ENCODE assay signal across 30 cellular contexts in genomic region chr13:71417205-71417604, GRCh38.
DNase-seq lines count a peak whose midpoint lies in the region; ATAC-seq and TF ChIP-seq lines count a peak whose summit lies in the region.
"Had no signal": no experiment of that assay in that cellular context is flagged by ENCODE, and none has a peak within 500 bp of the region (broad histone marks: within the 10 kb centered on the region; RNA-seq: fewer than 3 reads in every experiment).

No MANE protein-coding gene starts in this region.

- H3K18ac ChIP-seq in mesendoderm (ENCODE audit: low read length), result no peak overlapping the region

- H4K8ac ChIP-seq in mesendoderm (ENCODE audit: low read depth, low read length), result no peak overlapping the region

- no peaks in the 10 kb centered on the region for H3K79me2 ChIP-seq in PC-3 (ENCODE audit: low read length)
- no peaks in the 10 kb centered on the region for H3K79me2 ChIP-seq in mesendoderm (ENCODE audit: control insufficient read depth, insufficient read depth, low read length)

- no peaks in the 10 kb centered on the region for H3K79me1 ChIP-seq in mesendoderm (ENCODE audit: low read length)

- H3K4ac ChIP-seq in mesendoderm (ENCODE audit: low read depth, low read length), result no peak overlapping the region

- TF ChIP-seq CTCF in PC-3 (conservative IDR thresholded peaks at IDR 0.05; ENCODE audit: low read depth, low read length) (no peak), choroid plexus epithelial cell (conservative IDR thresholded peaks at IDR 0.05; ENCODE audit: low read depth, low read length) (no peak), chondrocyte (IDR thresholded peaks at IDR 0.05) (no peak)

- H3K9me3 ChIP-seq in PC-3 (ENCODE audit: low read length) (no peaks in the 10 kb centered on the region), right cardiac atrium (ENCODE audit: control insufficient read depth, low read length) (no peaks in the 10 kb centered on the region)
- H3K9me3 ChIP-seq: right lobe of liver had no signal

- POLR2A ChIA-PET in PC-3 (lab: Charles Lee; ENCODE audit: unreplicated experiment), result no interaction called here

- H3K27ac ChIP-seq in PC-3 (ENCODE audit: low read length) (no peak overlapping the region), mesendoderm (ENCODE audit: low read depth, low read length) (no peak overlapping the region), right cardiac atrium (ENCODE audit: low read length) (no peak overlapping the region)
- H3K27ac ChIP-seq: brain microvascular endothelial cell, coronary artery, left lung, PC-9, right lobe of liver had no signal

- H3K36me3 ChIP-seq in PC-3 (ENCODE audit: low read depth, low read length) (no peaks in the 10 kb centered on the region), mesendoderm (ENCODE audit: control insufficient read depth, insufficient read depth, low read length) (no peaks in the 10 kb centered on the region)
- H3K36me3 ChIP-seq: brain microvascular endothelial cell, left lung, right lobe of liver had no signal

- no peak overlapping the region for H2AK5ac ChIP-seq in mesendoderm (ENCODE audit: low read length)

- no peaks in the 10 kb centered on the region for H3K27me3 ChIP-seq in PC-3 (ENCODE audit: low read length)
- no peaks in the 10 kb centered on the region for H3K27me3 ChIP-seq in mesendoderm (ENCODE audit: insufficient read depth, low read length, poor library complexity)
- no peaks in the 10 kb centered on the region for H3K27me3 ChIP-seq in right cardiac atrium (ENCODE audit: control insufficient read depth, insufficient read depth)
- H3K27me3 ChIP-seq: brain microvascular endothelial cell, left lung, right lobe of liver had no signal

- no peak overlapping the region for H3K4me2 ChIP-seq in PC-3 (ENCODE audit: low read length)
- H3K4me2 ChIP-seq in mesendoderm (ENCODE audit: low read length), result no peak overlapping the region
- H3K4me2 ChIP-seq: PC-9 had no signal

- no peak overlapping the region for H3K56ac ChIP-seq in mesendoderm (ENCODE audit: low read length)

- intact Hi-C loops in PC-3 (cut with micrococcal nuclease) (no loop called here), right cardiac atrium (cut with DNase I) (no loop called here)

- H3K4me3 ChIP-seq in PC-3 (ENCODE audit: low read length) (no peak overlapping the region), choroid plexus epithelial cell (ENCODE audit: low read depth, low read length) (no peak overlapping the region), mesendoderm (ENCODE audit: low read length) (no peak overlapping the region), right cardiac atrium (ENCODE audit: low read length) (no peak overlapping the region)
- H3K4me3 ChIP-seq: coronary artery, K562, left lung, PC-9, right lobe of liver had no signal

- no peaks in the 10 kb centered on the region for H4K20me1 ChIP-seq in PC-3 (ENCODE audit: low read length)

- BruUV-seq in PC-3 (replicated peaks; lab: Mats Ljungman, UMichigan), result no TSS peak

- no peak overlapping the region for H4K5ac ChIP-seq in mesendoderm (ENCODE audit: low read length)

- H3K4me1 Mint-ChIP-seq in chondrocyte (ENCODE audit: low read depth), result peaks cover 6% of the 10 kb centered on the region
- H3K4me1 Mint-ChIP-seq: activated CD4-positive, alpha-beta T cell treated with anti-CD3 and anti-CD28 coated beads, Interleukin-2, amount 10 ng/mL, durations not matched to agents 7 days and 5 days; activated naive CD8-positive, alpha-beta T cell treated with anti-CD3 and anti-CD28 coated beads, Interleukin-2, amount 50 U/mL, for 24 hours; nephron; stimulated activated naive B cell treated with anti-CD40 and anti-IgM and Interleukin-4, amounts not matched to agents 10 μg/mL and 1 μg/mL and 100 μg/mL, for 72 hours; WTC11 had no signal

- CTCF ChIA-PET in PC-3 (lab: Charles Lee), result no interaction called here

- no peaks in the 10 kb centered on the region for H3K9me2 ChIP-seq in PC-3 (replicated peaks; ENCODE audit: low read length)

- no peak overlapping the region for H3K27ac Mint-ChIP-seq in chondrocyte (ENCODE audit: unreplicated experiment)
- H3K27ac Mint-ChIP-seq: activated CD4-positive, alpha-beta T cell treated with anti-CD3 and anti-CD28 coated beads, Interleukin-2, amount 10 ng/mL, durations not matched to agents 7 days and 5 days; activated naive CD8-positive, alpha-beta T cell treated with anti-CD3 and anti-CD28 coated beads, Interleukin-2, amount 50 U/mL, for 24 hours; CD4-positive, alpha-beta T cell; nephron; stimulated activated naive B cell treated with anti-CD40 and anti-IgM and Interleukin-4, amounts not matched to agents 10 μg/mL and 1 μg/mL and 100 μg/mL, for 72 hours; WTC11 had no signal

- H2BK15ac ChIP-seq in mesendoderm (replicated peaks; ENCODE audit: low read depth), result no peak overlapping the region

- peaks cover 41% of the 10 kb centered on the region for H3K9me3 Mint-ChIP-seq in chondrocyte (ENCODE audit: low read depth)
- H3K9me3 Mint-ChIP-seq: activated CD4-positive, alpha-beta T cell treated with anti-CD3 and anti-CD28 coated beads, Interleukin-2, amount 10 ng/mL, durations not matched to agents 7 days and 5 days had no signal

- ATAC-seq in PC-3, result no peak
- no peak for ATAC-seq in right cardiac atrium
- ATAC-seq: activated naive CD8-positive, alpha-beta T cell treated with anti-CD3 and anti-CD28 coated beads, Interleukin-2, amount 50 U/mL, for 24 hours; activated T-cell treated with anti-CD3 and anti-CD28 coated beads, Interleukin-2, amount 50 U/mL, for 4 hours; esophagus mucosa; K562; left lung; right lobe of liver; stimulated activated naive B cell treated with anti-CD40 and anti-IgM and Interleukin-4, amounts not matched to agents 10 μg/mL and 1 μg/mL and 100 μg/mL, for 72 hours; WTC11 had no signal

- peak; percentile 45 for DNase-seq in A172 (ENCODE audit: low spot score)
- DNase-seq in PC-3, result peak; percentile 20
- DNase-seq in choroid plexus epithelial cell (ENCODE audit: low read depth), result peak; percentile 61
- peak; percentile 40 for DNase-seq in mesendoderm
- no peak for DNase-seq in chondrocyte (ENCODE audit: low spot score)
- no peak for DNase-seq in hippocampal formation (lab: John Stamatoyannopoulos, UW)
- DNase-seq in DMS153 treated with DMSO at 0.1 percent for 48 hours (lab: John Stamatoyannopoulos, UW; ENCODE audit: unreplicated experiment), result no peak
- no peak for DNase-seq in right cardiac atrium
- DNase-seq: activated CD4-positive, alpha-beta T cell treated with anti-CD3 and anti-CD28 coated beads, Interleukin-2, amount 10 ng/mL, durations not matched to agents 7 days and 5 days; activated naive CD8-positive, alpha-beta T cell treated with anti-CD3 and anti-CD28 coated beads, Interleukin-2, amount 50 U/mL, for 24 hours; activated T-cell treated with anti-CD3 and anti-CD28 coated beads, Interleukin-2, amount 50 U/mL, for 4 hours; AML-193; brain microvascular endothelial cell; CD4-positive, alpha-beta T cell; DMS 273 treated with DMSO at 0.1 percent for 48 hours; H7; left lung; NCI-H1092 treated with DMSO at 0.1 percent for 48 hours; NCI-H1930; NCI-H526; NK-92 treated with Interleukin-12 subunit alpha and Interleukin-12 subunit beta, amount 100 ng/mL, for 24 hours; PC-9; right lobe of liver; SHP77 treated with DMSO at 0.1 percent for 48 hours; stimulated activated naive B cell treated with anti-CD40 and anti-IgM and Interleukin-4, amounts not matched to agents 10 μg/mL and 1 μg/mL and 100 μg/mL, for 72 hours had no signal

- no peak overlapping the region for H2BK5ac ChIP-seq in mesendoderm (ENCODE audit: low read length)

- peaks cover 2% of the 10 kb centered on the region for H3K36me3 Mint-ChIP-seq in chondrocyte (ENCODE audit: low read depth)
- H3K36me3 Mint-ChIP-seq: stimulated activated naive B cell treated with anti-CD40 and anti-IgM and Interleukin-4, amounts not matched to agents 10 μg/mL and 1 μg/mL and 100 μg/mL, for 72 hours; WTC11 had no signal

- H3K23ac ChIP-seq in mesendoderm (ENCODE audit: low read length), result no peak overlapping the region

- no peaks in the 10 kb centered on the region for H3K4me1 ChIP-seq in PC-3 (ENCODE audit: insufficient read depth, low read length)
- no peaks in the 10 kb centered on the region for H3K4me1 ChIP-seq in mesendoderm (ENCODE audit: control insufficient read depth, low read depth, low read length)
- H3K4me1 ChIP-seq in right cardiac atrium (ENCODE audit: control insufficient read depth, insufficient read depth, low read length), result no peaks in the 10 kb centered on the region
- H3K4me1 ChIP-seq: left lung, right lobe of liver had no signal

- H3F3A ChIP-seq in PC-3 (ENCODE audit: low read length, unreplicated experiment), result no peaks in the 10 kb centered on the region

- no peak overlapping the region for H3K4me3 Mint-ChIP-seq in chondrocyte (ENCODE audit: unreplicated experiment)
- H3K4me3 Mint-ChIP-seq: activated CD4-positive, alpha-beta T cell treated with anti-CD3 and anti-CD28 coated beads, Interleukin-2, amount 10 ng/mL, durations not matched to agents 7 days and 5 days; activated naive CD8-positive, alpha-beta T cell treated with anti-CD3 and anti-CD28 coated beads, Interleukin-2, amount 50 U/mL, for 24 hours; activated T-cell treated with anti-CD3 and anti-CD28 coated beads, Interleukin-2, amount 50 U/mL, for 4 hours; CD4-positive, alpha-beta T cell; nephron; stimulated activated naive B cell treated with anti-CD40 and anti-IgM and Interleukin-4, amounts not matched to agents 10 μg/mL and 1 μg/mL and 100 μg/mL, for 72 hours; WTC11 had no signal

- H2BK120ac ChIP-seq in mesendoderm (ENCODE audit: low read depth, low read length), result no peak overlapping the region

- no peaks in the 10 kb centered on the region for H3K27me3 Mint-ChIP-seq in chondrocyte (ENCODE audit: low read depth)
- H3K27me3 Mint-ChIP-seq: activated CD4-positive, alpha-beta T cell treated with anti-CD3 and anti-CD28 coated beads, Interleukin-2, amount 10 ng/mL, durations not matched to agents 7 days and 5 days; activated naive CD8-positive, alpha-beta T cell treated with anti-CD3 and anti-CD28 coated beads, Interleukin-2, amount 50 U/mL, for 24 hours; CD4-positive, alpha-beta T cell; stimulated activated naive B cell treated with anti-CD40 and anti-IgM and Interleukin-4, amounts not matched to agents 10 μg/mL and 1 μg/mL and 100 μg/mL, for 72 hours had no signal

- H3K9ac ChIP-seq in PC-3 (ENCODE audit: low read length) (no peak overlapping the region), mesendoderm (ENCODE audit: low read length) (no peak overlapping the region)

- H2AFZ ChIP-seq in PC-3 (ENCODE audit: low read length), result no peak overlapping the region
- H2AFZ ChIP-seq: PC-9 had no signal

Comparison
In these comparisons a context has a peak if more than half of its experiments do, and no peak if none do; other contexts are left out.
1. DNase-seq: peak in A172 (single experiment), PC-3 (single experiment), choroid plexus epithelial cell (single experiment) and mesendoderm (single experiment); none in chondrocyte (single experiment), hippocampal formation (0 of 2), DMS153 treated with DMSO at 0.1 percent for 48 hours (single experiment) and right cardiac atrium (0 of 3).